ENCODE assay signal across 9 cellular contexts in genomic region chr22:24510694-24511625, GRCh38. TPM values are rescaled to one million over a fixed set of nuclear protein-coding genes. Genes with fewer than 3 reads are reported as not detected.
DNase-seq lines count a peak whose midpoint lies in the region; ATAC-seq, FAIRE-seq and TF ChIP-seq lines count a peak whose summit lies in the region.
"Had no signal": no experiment of that assay in that cellular context is flagged by ENCODE, and none has a peak within 500 bp of the region (broad histone marks: within the 10 kb centered on the region; RNA-seq: fewer than 3 reads in every experiment).

No MANE protein-coding gene starts in this region.

- no peaks in the 10 kb centered on the region for H3K36me3 Mint-ChIP-seq in WTC11
- no peaks in the 10 kb centered on the region; a peak in 1 of 7 replicates for H3K36me3 Mint-ChIP-seq in H9 (ENCODE audit: insufficient read depth in 1 of 3, low read depth in 3 of 3)

- H3K4me1 ChIP-seq in A549 (peaks cover 43% of the 10 kb centered on the region), H9 (ENCODE audit: insufficient read depth, low read length) (no peaks in the 10 kb centered on the region; the same call in 1 of the 2 replicates)

- 60% methylated on average over 9 of the region's 9 CpGs for WGBS in A549 (ENCODE audit: missing lambda C conversion rate)
- no CpG with 5 or more reads among the region's 9 CpGs for WGBS in H9 (ENCODE audit: extremely low coverage, insufficient read length, low lambda C conversion rate)

- H4K8ac ChIP-seq in H9 (replicated peaks; ENCODE audit: insufficient read length, low read depth, low read length): no peak overlapping the region

- no peak for FAIRE-seq in A549 (lab: Jason Lieb, UNC)

- H2AFZ ChIP-seq in H9 (ENCODE audit: low read length): no peak overlapping the region

- no peak for TF ChIP-seq POLR2A in A549 (IDR thresholded peaks at IDR 0.05; ENCODE audit: low read length)

- no peak for TF ChIP-seq EP300 in A549 (IDR thresholded peaks at IDR 0.05)

- POLR2A ChIA-PET in A549 (lab: Yijun Ruan, JAX) (no interaction called here), WTC11 (lab: Charles Lee) (no interaction called here)

- H2BK15ac ChIP-seq in H9 (ENCODE audit: low read depth, low read length): no peak overlapping the region

- no peaks in the 10 kb centered on the region for H3K9me3 Mint-ChIP-seq in WTC11
- H3K9me3 Mint-ChIP-seq in H9: no peaks in the 10 kb centered on the region; a peak in 1 of 5 replicates

- H3K27ac Mint-ChIP-seq in WTC11 (no peak overlapping the region), H9 (no peak overlapping the region)

- H3K18ac ChIP-seq in H9 (ENCODE audit: insufficient read length, low read depth, low read length): no peak overlapping the region

- H3K23me2 ChIP-seq in H9 (ENCODE audit: insufficient read length, low read depth, low read length, poor library complexity, severe bottlenecking): no peaks in the 10 kb centered on the region

- H3K4me1 Mint-ChIP-seq in WTC11: peaks cover 23% of the 10 kb centered on the region
- H3K4me1 Mint-ChIP-seq in H9: peaks cover 33 to 35% of the 10 kb centered on the region in 2 experiments

- no peaks in the 10 kb centered on the region for H3K79me1 ChIP-seq in H9 (ENCODE audit: insufficient read depth, low read depth, low read length, poor library complexity, severe bottlenecking)

- H2BK5ac ChIP-seq in H9 (ENCODE audit: insufficient read length, low read length): no peak overlapping the region

- no peak overlapping the region for H3K4me3 Mint-ChIP-seq in WTC11
- H3K4me3 Mint-ChIP-seq in H9: no peak overlapping the region

- CTCF ChIA-PET in A549 (lab: Yijun Ruan, JAX): interaction anchor here (1.1 kb wide), 1 partner anchor 11 kb away, joined by 7 read pairs; no protein-coding TSS in a partner anchor
- CTCF ChIA-PET in WTC11 (lab: Charles Lee): interaction anchor here (0.6 to 2.3 kb wide), 4 partner anchors 11 to 89 kb away, joined by 3 to 13 read pairs (median 4); no protein-coding TSS in a partner anchor

- H3K79me2 ChIP-seq in H9 (ENCODE audit: insufficient read depth, low read length): no peaks in the 10 kb centered on the region

- no peaks in the 10 kb centered on the region for H3K27me3 ChIP-seq in H9 (ENCODE audit: insufficient read depth, low read length)

- H3K4ac ChIP-seq in H9 (ENCODE audit: low read depth, low read length): no peak overlapping the region

- no peak overlapping the region for H4K5ac ChIP-seq in H9 (ENCODE audit: insufficient read length, low read depth, low read length)

- H2BK20ac ChIP-seq in H9 (ENCODE audit: low read depth, low read length, poor library complexity, severe bottlenecking): no peak overlapping the region

- no peak overlapping the region for H3K9ac ChIP-seq in H9 (ENCODE audit: extremely low read depth, insufficient read length, low read length)

- no peak overlapping the region for H4K91ac ChIP-seq in H9 (ENCODE audit: insufficient read length, low read depth, low read length)

- no peak overlapping the region for H3T11ph ChIP-seq in H9 (ENCODE audit: low read length)

- TF ChIP-seq RAD21 in A549 (conservative IDR thresholded peaks at IDR 0.05 in 1 of 2, IDR thresholded peaks at IDR 0.05 in 1 of 2): no peak

- no peak overlapping the region for H2BK12ac ChIP-seq in H9 (ENCODE audit: insufficient read length, low read depth, low read length)

- H3K4me2 ChIP-seq in A549 (0 out of 3 replicates have a peak overlapping the region, but pooled peaks have one; percentile 21), H9 (ENCODE audit: insufficient read depth, insufficient read length, low read length) (no peak overlapping the region)

- ATAC-seq in A549 (0 out of 6 replicates have a peak, but pooled peaks of 1 of the 2 experiments have one; percentile 13), WTC11 (no peak), GM21423 (IDR thresholded peaks at IDR 0.05; ENCODE audit: unreplicated experiment) (no peak)

- no peak overlapping the region for H3K56ac ChIP-seq in H9 (ENCODE audit: insufficient read length, low read depth, low read length)

- no peaks in the 10 kb centered on the region for H4K20me1 ChIP-seq in H9 (ENCODE audit: control insufficient read depth, insufficient read depth, insufficient read length)

- TF ChIP-seq CTCF in A549 (IDR thresholded peaks at IDR 0.05) (no peak), WTC11 (IDR thresholded peaks at IDR 0.05) (no peak), H9 (conservative IDR thresholded peaks at IDR 0.05) (no peak)

- no peak overlapping the region for H3K4me3 ChIP-seq in A549

- H3K23ac ChIP-seq in H9 (ENCODE audit: insufficient read length, low read depth, low read length): no peak overlapping the region

- DNase-seq in A549 (ENCODE audit: low read depth in 1 of 2, low spot score in 1 of 2) (no peak), HUDEP-2 (lab: John Stamatoyannopoulos, UW; ENCODE audit: unreplicated experiment in 76 of 76) (peak in 75 of 76 experiments; percentile 31 to 95 (median 83)), WTC11 (ENCODE audit: low spot score) (no peak), left kidney (ENCODE audit: low read depth, low spot score) (peak; percentile 53), H9 (no peak), NCI-H774 (lab: John Stamatoyannopoulos, UW) (no peak), HK-2 (ENCODE audit: unreplicated experiment) (no peak)
- DNase-seq: activated CD8-positive, alpha-beta memory T cell treated with anti-CD3 and anti-CD28 coated beads, Interleukin-2, amount 50 U/mL, for 4 hours had no signal

- H3K9me3 ChIP-seq in A549: no peaks in the 10 kb centered on the region
- H3K9me3 ChIP-seq in H9 (ENCODE audit: control insufficient read depth, low read depth, low read length): no peaks in the 10 kb centered on the region

- no peak overlapping the region for H2AK5ac ChIP-seq in H9 (ENCODE audit: insufficient read length, low read length)

- H3K14ac ChIP-seq in H9 (ENCODE audit: insufficient read depth, low read length): no peak overlapping the region

- peaks cover 2% of the 10 kb centered on the region; the same call in 1 of the 2 replicates for H3K27me3 Mint-ChIP-seq in WTC11 (ENCODE audit: low read depth)
- peaks cover 2% of the 10 kb centered on the region; the same call in 1 of the 2 replicates for H3K27me3 Mint-ChIP-seq in H9 (ENCODE audit: low read depth)

- no peak overlapping the region for H2BK120ac ChIP-seq in H9 (ENCODE audit: low read depth, low read length, poor library complexity, severe bottlenecking)

- no peak overlapping the region for H3K27ac ChIP-seq in A549
- no peak overlapping the region for H3K27ac ChIP-seq in H9 (ENCODE audit: insufficient read length, low read depth, low read length)

TF ChIP-seq in A549, 52 proteins besides CTCF, POLR2A, EP300 and RAD21:
- TF ChIP-seq RNF2 (IDR thresholded peaks at IDR 0.05; ENCODE audit: borderline replicate concordance, low read depth): no peak
- TF ChIP-seq MAFK (IDR thresholded peaks at IDR 0.05; ENCODE audit: partially characterized antibody): peak; percentile 98
- no peak for TF ChIP-seq SMC3 (IDR thresholded peaks at IDR 0.05)
- TF ChIP-seq HOXB5 (CRISPR knock-in tag; IDR thresholded peaks at IDR 0.05): no peak

TF ChIP-seq in WTC11, 78 proteins besides CTCF, POLR2A, EP300 and RAD21:
- TF ChIP-seq RORB (CRISPR knock-in tag; IDR thresholded peaks at IDR 0.05): no peak
- TF ChIP-seq GABPB1 (CRISPR knock-in tag; IDR thresholded peaks at IDR 0.05): peak; percentile 37; the same call in 1 of the 2 replicates
- no peak for TF ChIP-seq ZNF138 (CRISPR knock-in tag; conservative IDR thresholded peaks at IDR 0.05)

RNA-seq across cellular contexts. Expression of gene UPB1, which starts 15.8 kb away (rescaled TPM):
- 0.05 TPM in 1 of 2 replicates, not detected in the other for polyA plus RNA-seq in A549 (2011; rRNA removed)
- polyA plus RNA-seq in A549 (2012; cell fraction: cytosol; rRNA removed): 0.01 TPM in 1 of 2 replicates, not detected in the other
- 0.02 TPM in 1 of 2 replicates, not detected in the other for polyA plus RNA-seq in A549 (2012; cell fraction: nucleus; rRNA removed)
- 0.04 to 0.07 TPM (median 0.04 TPM) in 3 replicates for polyA plus RNA-seq in A549 (2017; fragmentation: RNase III; extraction: RNeasy Plus Mini Kit Qiagen cat#74134 plus additional on column Dnase treatment)
- polyA minus RNA-seq in A549 (2011; rRNA and poly(A)+ RNA removed): not detected in 2 replicates
- total RNA-seq in WTC11 (2021): 0.09 to 0.18 TPM (median 0.09 TPM) in 3 replicates
- total RNA-seq in H9 (2021): 0.07 TPM in 1 of 2 replicates, not detected in the other

RNA-seq across cellular contexts. Expression of gene GUCD1, which starts 44.0 kb away (rescaled TPM):
- polyA plus RNA-seq in A549 (2011; rRNA removed) (37.1 and 48.2 TPM in 2 replicates), A549 (2017; fragmentation: RNase III; extraction: RNeasy Plus Mini Kit Qiagen cat#74134 plus additional on column Dnase treatment) (37.7 to 43.8 TPM (median 43.5 TPM) in 3 replicates)
- polyA plus RNA-seq in A549 (2012; cell fraction: cytosol; rRNA removed): 61.5 and 76.8 TPM in 2 replicates
- polyA plus RNA-seq in A549 (2012; cell fraction: nucleus; rRNA removed): 61.6 and 75.0 TPM in 2 replicates
- 78.9 and 81.9 TPM in 2 replicates for polyA minus RNA-seq in A549 (2011; rRNA and poly(A)+ RNA removed)
- total RNA-seq in WTC11 (2021) (77.0 to 105 TPM (median 86.2 TPM) in 3 replicates), H9 (2021) (87.4 and 99.8 TPM in 2 replicates)

RNA-seq across cellular contexts. Expression of gene SNRPD3, which starts 44.8 kb away (rescaled TPM):
- 157 and 212 TPM in 2 replicates for polyA plus RNA-seq in A549 (2011; rRNA removed)
- 193 and 202 TPM in 2 replicates for polyA plus RNA-seq in A549 (2012; cell fraction: cytosol; rRNA removed)
- 86.5 and 137 TPM in 2 replicates for polyA plus RNA-seq in A549 (2012; cell fraction: nucleus; rRNA removed)
- 334 to 372 TPM (median 344 TPM) in 3 replicates for polyA plus RNA-seq in A549 (2017; fragmentation: RNase III; extraction: RNeasy Plus Mini Kit Qiagen cat#74134 plus additional on column Dnase treatment)
- polyA minus RNA-seq in A549 (2011; rRNA and poly(A)+ RNA removed): 123 and 187 TPM in 2 replicates
- total RNA-seq in WTC11 (2021): 186 to 198 TPM (median 194 TPM) in 3 replicates
- 205 and 212 TPM in 2 replicates for total RNA-seq in H9 (2021)

Comparison
In these comparisons a context has a peak if more than half of its experiments do, and no peak if none do; other contexts are left out.
1. DNase-seq: peak in HUDEP-2 (75 of 76) and left kidney (single experiment); none in A549 (0 of 2), WTC11 (single experiment), H9 (single experiment), NCI-H774 (single experiment) and HK-2 (single experiment).